Comparison of ENCODE assay signal across 8 cellular contexts in the genomic region with DNA sequence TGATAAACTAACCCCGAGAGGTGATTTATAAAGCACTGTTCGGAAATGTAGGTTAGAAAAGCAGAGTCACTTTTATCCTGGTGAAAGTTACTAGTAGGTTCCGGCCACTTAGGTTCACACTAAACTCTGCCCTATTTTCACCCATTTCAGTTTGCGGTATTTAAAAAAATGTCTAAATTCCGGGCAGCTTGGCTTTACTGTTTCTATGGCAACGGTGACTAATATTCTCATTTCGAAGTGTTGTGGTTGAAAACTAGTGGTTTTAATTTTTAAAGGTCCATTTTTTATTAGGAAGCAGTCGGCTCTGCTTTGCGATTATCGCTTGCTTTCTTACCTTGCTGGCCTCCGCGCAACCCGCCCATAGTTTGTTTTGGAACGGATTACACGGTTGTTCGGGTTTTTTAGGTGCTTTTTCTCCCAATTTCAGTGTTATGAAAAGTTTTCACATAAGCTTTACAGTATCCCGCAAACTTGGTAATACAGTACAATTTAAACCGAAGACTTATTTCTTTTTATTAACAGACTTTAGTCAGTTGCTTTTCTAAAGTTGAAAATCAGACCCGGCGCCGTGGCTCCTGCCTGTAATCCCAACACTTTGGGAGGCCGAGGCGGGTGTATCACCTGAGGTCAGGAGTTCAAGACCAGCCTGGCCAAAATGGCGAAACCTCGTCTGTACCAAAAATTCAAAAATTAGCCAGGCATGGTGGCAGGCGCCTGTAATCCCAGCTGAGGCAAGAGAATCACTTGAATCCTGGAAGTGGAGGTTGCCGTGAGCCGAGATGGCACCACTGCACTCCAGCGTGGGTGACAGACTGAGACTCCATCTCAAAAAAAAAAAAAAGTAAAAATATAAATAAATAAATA. TPM values are rescaled to one million over a fixed set of nuclear protein-coding genes. Genes with fewer than 3 reads are reported as not detected.
DNase-seq lines count a peak whose midpoint lies in the region; ATAC-seq and TF ChIP-seq lines count a peak whose summit lies in the region.

No MANE protein-coding gene starts in this region.

- WGBS in lower leg skin, 2 donors, result 22% methylated on average over 29 of the region's 29 CpGs

- peak overlapping the region; percentile 93 for H3K4me2 ChIP-seq in BLaER1

- H3K27ac ChIP-seq in BLaER1 (peak overlapping the region; percentile 97), breast epithelium (peak overlapping the region; percentile 98 to 99), substantia nigra (ENCODE audit: low read depth, low read length, poor library complexity, severe bottlenecking) (peak overlapping the region; percentile 97)

- TF ChIP-seq POLR2A in breast epithelium (IDR thresholded peaks at IDR 0.05) (no peak), lower leg skin (IDR thresholded peaks at IDR 0.05) (no peak)

- H3K4me3 ChIP-seq in BLaER1, result peak overlapping the region; percentile 94
- H3K4me3 ChIP-seq in breast epithelium, result peak overlapping the region; percentile 79 to 99 (median 94)
- H3K4me3 ChIP-seq in lower leg skin (ENCODE audit: low read depth, poor library complexity, severe bottlenecking), result peak overlapping the region; percentile 97

- no peak for TF ChIP-seq CTCF in breast epithelium (IDR thresholded peaks at IDR 0.05)
- no peak for TF ChIP-seq CTCF in lower leg skin (IDR thresholded peaks at IDR 0.05)

- intact Hi-C loops in breast epithelium (cut with DNase I; ENCODE audit: low total_unique reads), result no loop called here
- intact Hi-C loops in lower leg skin (cut with DNase I; ENCODE audit: low total_unique reads), result no loop called here

- 0 out of 2 replicates have a peak, but pooled peaks cover 3% of the 10 kb centered on the region for H3K36me3 ChIP-seq in BLaER1
- H3K36me3 ChIP-seq in breast epithelium, result no peaks in the 10 kb centered on the region

- ATAC-seq in GM18907 (IDR thresholded peaks at IDR 0.05; ENCODE audit: unreplicated experiment) (peak; percentile 22), HG03432 (IDR thresholded peaks at IDR 0.05; ENCODE audit: unreplicated experiment) (peak; percentile 15), SK-N-SH treated with all-trans-retinoic acid at 6 μM for 48 hours (peak; percentile 5)

- H3K9ac ChIP-seq in BLaER1, result peak overlapping the region; percentile 91

- peaks cover 57% of the 10 kb centered on the region for H3K4me1 ChIP-seq in BLaER1
- no peaks in the 10 kb centered on the region for H3K4me1 ChIP-seq in breast epithelium

- H3K9me3 ChIP-seq in BLaER1 (peaks cover 4% of the 10 kb centered on the region; the same call in 1 of the 2 replicates), breast epithelium (no peaks in the 10 kb centered on the region)

- no peak for DNase-seq in breast epithelium (ENCODE audit: low spot score in 2 of 2)
- peak in 1 of 2 donors; percentile 79 for DNase-seq in lower leg skin (ENCODE audit: low spot score in 2 of 2)
- peak in 3 of 49 donors; percentile 1 to 18 (median 9) for DNase-seq in substantia nigra (lab: John Stamatoyannopoulos, UW)
- DNase-seq in occipital lobe (lab: John Stamatoyannopoulos, UW), result no peak

- H3K27me3 ChIP-seq in BLaER1 (no peaks in the 10 kb centered on the region), breast epithelium (no peaks in the 10 kb centered on the region)

- H4K20me1 ChIP-seq in BLaER1, result peaks cover 52% of the 10 kb centered on the region

TF ChIP-seq in SK-N-SH treated with all-trans-retinoic acid at 6 μM for 48 hours, 23 proteins besides CTCF, POLR2A, EP300 and RAD21:
- TF ChIP-seq ZFP3 (CRISPR knock-in tag; IDR thresholded peaks at IDR 0.05) (no peak), CSDC2 (CRISPR knock-in tag; IDR thresholded peaks at IDR 0.05) (no peak), TOX (CRISPR knock-in tag; IDR thresholded peaks at IDR 0.05; ENCODE audit: borderline replicate concordance) (no peak), BACH2 (CRISPR knock-in tag; IDR thresholded peaks at IDR 0.05; ENCODE audit: borderline replicate concordance) (no peak), OSR1 (CRISPR knock-in tag; IDR thresholded peaks at IDR 0.05) (no peak), ZNF8 (CRISPR knock-in tag; IDR thresholded peaks at IDR 0.05) (no peak), PPARA (CRISPR knock-in tag; IDR thresholded peaks at IDR 0.05; ENCODE audit: borderline replicate concordance) (no peak), ESRRG (CRISPR knock-in tag; IDR thresholded peaks at IDR 0.05) (no peak), RARB (CRISPR knock-in tag; IDR thresholded peaks at IDR 0.05) (no peak), GLIS3 (CRISPR knock-in tag; IDR thresholded peaks at IDR 0.05) (no peak)
- TF ChIP-seq, protein P1, sequence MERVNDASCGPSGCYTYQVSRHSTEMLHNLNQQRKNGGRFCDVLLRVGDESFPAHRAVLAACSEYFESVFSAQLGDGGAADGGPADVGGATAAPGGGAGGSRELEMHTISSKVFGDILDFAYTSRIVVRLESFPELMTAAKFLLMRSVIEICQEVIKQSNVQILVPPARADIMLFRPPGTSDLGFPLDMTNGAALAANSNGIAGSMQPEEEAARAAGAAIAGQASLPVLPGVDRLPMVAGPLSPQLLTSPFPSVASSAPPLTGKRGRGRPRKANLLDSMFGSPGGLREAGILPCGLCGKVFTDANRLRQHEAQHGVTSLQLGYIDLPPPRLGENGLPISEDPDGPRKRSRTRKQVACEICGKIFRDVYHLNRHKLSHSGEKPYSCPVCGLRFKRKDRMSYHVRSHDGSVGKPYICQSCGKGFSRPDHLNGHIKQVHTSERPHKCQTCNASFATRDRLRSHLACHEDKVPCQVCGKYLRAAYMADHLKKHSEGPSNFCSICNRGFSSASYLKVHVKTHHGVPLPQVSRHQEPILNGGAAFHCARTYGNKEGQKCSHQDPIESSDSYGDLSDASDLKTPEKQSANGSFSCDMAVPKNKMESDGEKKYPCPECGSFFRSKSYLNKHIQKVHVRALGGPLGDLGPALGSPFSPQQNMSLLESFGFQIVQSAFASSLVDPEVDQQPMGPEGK (CRISPR knock-in tag; IDR thresholded peaks at IDR 0.05; ENCODE audit: borderline replicate concordance), result no peak
- TF ChIP-seq, protein P2, sequence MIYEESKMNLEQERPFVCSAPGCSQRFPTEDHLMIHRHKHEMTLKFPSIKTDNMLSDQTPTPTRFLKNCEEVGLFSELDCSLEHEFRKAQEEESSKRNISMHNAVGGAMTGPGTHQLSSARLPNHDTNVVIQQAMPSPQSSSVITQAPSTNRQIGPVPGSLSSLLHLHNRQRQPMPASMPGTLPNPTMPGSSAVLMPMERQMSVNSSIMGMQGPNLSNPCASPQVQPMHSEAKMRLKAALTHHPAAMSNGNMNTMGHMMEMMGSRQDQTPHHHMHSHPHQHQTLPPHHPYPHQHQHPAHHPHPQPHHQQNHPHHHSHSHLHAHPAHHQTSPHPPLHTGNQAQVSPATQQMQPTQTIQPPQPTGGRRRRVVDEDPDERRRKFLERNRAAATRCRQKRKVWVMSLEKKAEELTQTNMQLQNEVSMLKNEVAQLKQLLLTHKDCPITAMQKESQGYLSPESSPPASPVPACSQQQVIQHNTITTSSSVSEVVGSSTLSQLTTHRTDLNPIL (CRISPR knock-in tag; IDR thresholded peaks at IDR 0.05; ENCODE audit: low read depth), result no peak
- TF ChIP-seq, protein P3, sequence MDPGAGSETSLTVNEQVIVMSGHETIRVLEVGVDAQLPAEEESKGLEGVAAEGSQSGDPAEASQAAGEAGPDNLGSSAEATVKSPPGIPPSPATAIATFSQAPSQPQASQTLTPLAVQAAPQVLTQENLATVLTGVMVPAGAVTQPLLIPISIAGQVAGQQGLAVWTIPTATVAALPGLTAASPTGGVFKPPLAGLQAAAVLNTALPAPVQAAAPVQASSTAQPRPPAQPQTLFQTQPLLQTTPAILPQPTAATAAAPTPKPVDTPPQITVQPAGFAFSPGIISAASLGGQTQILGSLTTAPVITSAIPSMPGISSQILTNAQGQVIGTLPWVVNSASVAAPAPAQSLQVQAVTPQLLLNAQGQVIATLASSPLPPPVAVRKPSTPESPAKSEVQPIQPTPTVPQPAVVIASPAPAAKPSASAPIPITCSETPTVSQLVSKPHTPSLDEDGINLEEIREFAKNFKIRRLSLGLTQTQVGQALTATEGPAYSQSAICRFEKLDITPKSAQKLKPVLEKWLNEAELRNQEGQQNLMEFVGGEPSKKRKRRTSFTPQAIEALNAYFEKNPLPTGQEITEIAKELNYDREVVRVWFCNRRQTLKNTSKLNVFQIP (CRISPR knock-in tag; IDR thresholded peaks at IDR 0.05; ENCODE audit: borderline replicate concordance, low read depth), result no peak
- TF ChIP-seq, protein P4, sequence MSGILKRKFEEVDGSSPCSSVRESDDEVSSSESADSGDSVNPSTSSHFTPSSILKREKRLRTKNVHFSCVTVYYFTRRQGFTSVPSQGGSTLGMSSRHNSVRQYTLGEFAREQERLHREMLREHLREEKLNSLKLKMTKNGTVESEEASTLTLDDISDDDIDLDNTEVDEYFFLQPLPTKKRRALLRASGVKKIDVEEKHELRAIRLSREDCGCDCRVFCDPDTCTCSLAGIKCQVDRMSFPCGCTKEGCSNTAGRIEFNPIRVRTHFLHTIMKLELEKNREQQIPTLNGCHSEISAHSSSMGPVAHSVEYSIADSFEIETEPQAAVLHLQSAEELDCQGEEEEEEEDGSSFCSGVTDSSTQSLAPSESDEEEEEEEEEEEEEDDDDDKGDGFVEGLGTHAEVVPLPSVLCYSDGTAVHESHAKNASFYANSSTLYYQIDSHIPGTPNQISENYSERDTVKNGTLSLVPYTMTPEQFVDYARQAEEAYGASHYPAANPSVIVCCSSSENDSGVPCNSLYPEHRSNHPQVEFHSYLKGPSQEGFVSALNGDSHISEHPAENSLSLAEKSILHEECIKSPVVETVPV (CRISPR knock-in tag; IDR thresholded peaks at IDR 0.05), result no peak

RNA-seq across cellular contexts. Expression of a gene that starts 1.6 kb away (rescaled TPM):
- 10 to 100 TPM; 37.8 to 80.9 (median 60.0) TPM for total RNA-seq in breast epithelium
- total RNA-seq in lower leg skin, result 10 to 100 TPM; 32.3 to 41.4 (median 35.3) TPM
- 57.4 TPM for total RNA-seq in occipital lobe
